16 cellular contexts compared by ENCODE assay signal in the genomic region with DNA sequence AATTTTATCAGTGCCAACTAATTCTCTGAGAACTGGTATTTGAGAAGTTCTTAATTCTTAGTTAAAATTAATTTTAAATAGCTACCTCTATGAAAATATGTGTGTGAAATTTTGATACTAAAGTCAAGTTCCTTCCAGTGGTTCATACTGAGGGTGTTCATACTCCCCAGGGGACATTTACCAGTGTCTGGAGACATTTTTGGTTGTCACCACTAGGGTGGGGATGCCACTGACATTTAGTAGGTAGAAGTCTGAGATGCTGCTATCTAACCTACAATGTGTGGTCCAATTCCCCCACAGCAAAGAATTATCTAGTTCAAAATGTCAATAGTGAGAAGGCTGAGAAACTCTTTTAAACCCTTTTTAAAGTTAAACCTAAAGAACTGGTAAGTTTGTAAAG.
"Had no signal": no experiment of that assay in that cellular context is flagged by ENCODE, and none has a peak within 500 bp of the region (broad histone marks: within the 10 kb centered on the region; RNA-seq: fewer than 3 reads in every experiment).

No MANE protein-coding gene starts in this region.

- H3K4me1 Mint-ChIP-seq: activated CD4-positive, alpha-beta T cell treated with anti-CD3 and anti-CD28 coated beads, Interleukin-2, amount 10 ng/mL, durations not matched to agents 7 days and 5 days; activated naive CD8-positive, alpha-beta T cell treated with anti-CD3 and anti-CD28 coated beads for 36 hours; nephron; stimulated activated memory B cell treated with anti-CD40 and anti-IgM and Interleukin-4, amounts not matched to agents 10 μg/mL and 1 μg/mL and 100 μg/mL, for 72 hours had no signal

- H3K4me3 ChIP-seq: colonic mucosa, esophagus squamous epithelium, tibial artery, uterus had no signal

- H3K27me3 Mint-ChIP-seq: activated CD4-positive, alpha-beta T cell treated with anti-CD3 and anti-CD28 coated beads, Interleukin-2, amount 10 ng/mL, durations not matched to agents 7 days and 5 days; activated naive CD8-positive, alpha-beta T cell treated with anti-CD3 and anti-CD28 coated beads for 36 hours; brain; stimulated activated memory B cell treated with anti-CD40 and anti-IgM and Interleukin-4, amounts not matched to agents 10 μg/mL and 1 μg/mL and 100 μg/mL, for 72 hours had no signal

- H3K36me3 Mint-ChIP-seq: activated naive CD8-positive, alpha-beta T cell treated with anti-CD3 and anti-CD28 coated beads for 36 hours; brain; stimulated activated memory B cell treated with anti-CD40 and anti-IgM and Interleukin-4, amounts not matched to agents 10 μg/mL and 1 μg/mL and 100 μg/mL, for 72 hours had no signal

- H3K4me3 Mint-ChIP-seq: activated CD4-positive, alpha-beta T cell treated with anti-CD3 and anti-CD28 coated beads, Interleukin-2, amount 10 ng/mL, durations not matched to agents 7 days and 5 days; activated naive CD8-positive, alpha-beta T cell treated with anti-CD3 and anti-CD28 coated beads for 36 hours; activated T-helper 1 cell treated with anti-CD3 and anti-CD28 coated beads, Interleukin-12 subunit alpha, Interleukin-12 subunit beta, Interleukin-2, Interleukin-4 antibody, amounts not matched to agents 30 ng/mL and 10 ng/mL and 1 ng/mL, durations not matched to agents 14 hours and 24 hours and 36 hours; brain; nephron; stimulated activated memory B cell treated with anti-CD40 and anti-IgM and Interleukin-4, amounts not matched to agents 10 μg/mL and 1 μg/mL and 100 μg/mL, for 72 hours had no signal

- H3K27ac ChIP-seq: colonic mucosa, esophagus squamous epithelium, tibial artery, uterus had no signal

- H3K9me3 Mint-ChIP-seq: activated CD4-positive, alpha-beta T cell treated with anti-CD3 and anti-CD28 coated beads, Interleukin-2, amount 10 ng/mL, durations not matched to agents 7 days and 5 days; activated naive CD8-positive, alpha-beta T cell treated with anti-CD3 and anti-CD28 coated beads for 36 hours; activated T-helper 1 cell treated with anti-CD3 and anti-CD28 coated beads, Interleukin-12 subunit alpha, Interleukin-12 subunit beta, Interleukin-2, Interleukin-4 antibody, amounts not matched to agents 30 ng/mL and 10 ng/mL and 1 ng/mL, durations not matched to agents 14 hours and 24 hours and 36 hours; brain; nephron had no signal

- ATAC-seq: left ventricle myocardium superior; stimulated activated memory B cell treated with anti-CD40 and anti-IgM and Interleukin-4, amounts not matched to agents 10 μg/mL and 1 μg/mL and 100 μg/mL, for 72 hours had no signal

- H3K27ac Mint-ChIP-seq: activated CD4-positive, alpha-beta T cell treated with anti-CD3 and anti-CD28 coated beads, Interleukin-2, amount 10 ng/mL, durations not matched to agents 7 days and 5 days; activated naive CD8-positive, alpha-beta T cell treated with anti-CD3 and anti-CD28 coated beads for 36 hours; activated T-helper 1 cell treated with anti-CD3 and anti-CD28 coated beads, Interleukin-12 subunit alpha, Interleukin-12 subunit beta, Interleukin-2, Interleukin-4 antibody, amounts not matched to agents 30 ng/mL and 10 ng/mL and 1 ng/mL, durations not matched to agents 14 hours and 24 hours and 36 hours; brain; nephron; stimulated activated memory B cell treated with anti-CD40 and anti-IgM and Interleukin-4, amounts not matched to agents 10 μg/mL and 1 μg/mL and 100 μg/mL, for 72 hours had no signal

- DNase-seq: activated CD4-positive, alpha-beta T cell treated with anti-CD3 and anti-CD28 coated beads, Interleukin-2, amount 10 ng/mL, durations not matched to agents 7 days and 5 days; activated naive CD8-positive, alpha-beta T cell treated with anti-CD3 and anti-CD28 coated beads for 36 hours; amygdala; central memory CD4-positive, alpha-beta T cell; colonic mucosa; esophagus squamous epithelium; kidney glomerular epithelial cell; left ventricle myocardium superior; occipital lobe; stimulated activated CD4-positive, alpha-beta T cell treated with anti-CD3 and anti-CD28 coated beads, Interleukin-2, amount 100 ng/mL, for 48 hours; tibial artery; uterus had no signal

- H3K9me3 ChIP-seq: colonic mucosa, esophagus squamous epithelium, tibial artery, uterus had no signal

- H3K4me1 ChIP-seq: colonic mucosa, esophagus squamous epithelium, tibial artery, uterus had no signal

- H3K27me3 ChIP-seq: colonic mucosa, esophagus squamous epithelium, tibial artery, uterus had no signal

- H3K36me3 ChIP-seq: colonic mucosa, esophagus squamous epithelium, tibial artery, uterus had no signal
